Comparison of ENCODE assay signal across 1 cellular context in genomic region chr17:10243905-10244844, GRCh38.
TF ChIP-seq lines count a peak whose summit lies in the region.

No MANE protein-coding gene starts in this region.

TF ChIP-seq in GM23338, 12 proteins besides CTCF, POLR2A, EP300 and RAD21 (continued from another document):
- no peak for TF ChIP-seq REST (IDR thresholded peaks at IDR 0.05; ENCODE audit: unreplicated experiment)
- no peak for TF ChIP-seq EZH2 (IDR thresholded peaks at IDR 0.05; ENCODE audit: low read depth, unreplicated experiment)
- TF ChIP-seq JUNB (IDR thresholded peaks at IDR 0.05; ENCODE audit: unreplicated experiment): no peak
- no peak for TF ChIP-seq ZNF331 (CRISPR knock-in tag; IDR thresholded peaks at IDR 0.05; ENCODE audit: low read depth)
- no peak for TF ChIP-seq ETS1 (IDR thresholded peaks at IDR 0.05)
